8 cellular contexts compared by ENCODE assay signal in the genomic region with DNA sequence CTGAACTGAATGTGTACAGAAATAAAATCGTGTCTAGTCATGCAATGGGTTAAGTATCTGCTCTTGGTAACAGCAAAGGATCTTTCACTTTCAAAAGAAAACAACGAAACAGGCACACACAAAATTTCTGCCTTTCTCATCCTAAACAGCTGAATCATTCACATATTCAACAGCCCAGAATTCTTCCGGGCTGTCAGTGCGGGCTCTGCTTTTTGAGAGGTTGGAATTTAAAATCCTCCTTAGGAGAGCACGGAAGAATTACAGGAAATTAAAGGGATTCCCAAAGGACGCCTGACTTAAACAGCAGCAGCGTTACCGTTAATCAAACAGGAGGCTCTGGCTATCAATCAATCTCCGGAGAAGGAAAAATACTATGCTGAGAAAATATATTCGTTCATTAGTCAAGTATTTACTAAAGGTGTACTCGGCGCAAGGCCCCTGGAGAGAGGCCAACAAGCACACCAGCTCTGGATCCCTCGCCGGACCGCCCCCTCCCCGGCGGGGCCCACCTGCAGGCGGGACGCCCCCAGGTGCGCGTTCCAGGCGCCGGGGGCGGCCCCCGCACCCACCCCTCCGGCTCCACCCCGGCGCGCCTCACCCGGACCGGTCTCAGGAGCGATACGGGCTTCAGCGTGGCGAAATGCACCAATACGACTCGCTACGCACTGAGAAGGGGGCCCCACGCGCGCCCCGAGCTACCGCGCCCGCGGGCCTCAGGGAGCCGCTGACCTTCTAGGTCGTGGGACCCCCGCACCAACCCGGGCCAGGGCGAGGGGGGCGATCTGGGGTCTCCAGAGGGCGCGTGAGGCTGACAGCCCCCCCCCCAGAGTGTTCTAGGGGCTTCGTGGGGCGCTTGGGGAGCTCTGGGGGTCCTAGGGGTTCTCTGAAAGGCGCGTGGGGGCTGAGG. TPM values are rescaled to one million over a fixed set of nuclear protein-coding genes. Genes with fewer than 3 reads are reported as not detected.
A peak's percentile ranks its signal among the peaks of the same experiment; 100 is the strongest.
DNase-seq lines count a peak whose midpoint lies in the region; ATAC-seq and TF ChIP-seq lines count a peak whose summit lies in the region.

No MANE protein-coding gene starts in this region.

- peak overlapping the region; percentile 63 for H3K9ac ChIP-seq in endodermal cell (ENCODE audit: extremely low read depth, low read length, poor library complexity, severe bottlenecking)

- H3K27ac Mint-ChIP-seq in CD8-positive, alpha-beta memory T cell = peak overlapping the region; percentile 84 to 96 (median 92)
- H3K27ac Mint-ChIP-seq in endodermal cell = peak overlapping the region; percentile 76

- H3K27me3 ChIP-seq in CD8-positive, alpha-beta memory T cell (ENCODE audit: insufficient read depth, low read length, poor library complexity, severe bottlenecking) = no peaks in the 10 kb centered on the region
- H3K27me3 ChIP-seq in endodermal cell (ENCODE audit: control insufficient read depth, insufficient read depth, low read length, poor library complexity, severe bottlenecking) = no peaks in the 10 kb centered on the region
- H3K27me3 ChIP-seq in mononuclear cell (ENCODE audit: insufficient read depth, low read length) = no peaks in the 10 kb centered on the region

- H3K27me3 Mint-ChIP-seq in CD8-positive, alpha-beta memory T cell = peaks cover 3 to 15% of the 10 kb centered on the region in 2 donors
- H3K27me3 Mint-ChIP-seq in endodermal cell (ENCODE audit: insufficient read depth) = no peaks in the 10 kb centered on the region

- H3K4me1 Mint-ChIP-seq in CD8-positive, alpha-beta memory T cell = peaks cover 48 to 56% (median 54%) of the 10 kb centered on the region in 3 donors
- H3K4me1 Mint-ChIP-seq in endodermal cell = peaks cover 23% of the 10 kb centered on the region

- POLR2A ChIA-PET in CD8-positive, alpha-beta memory T cell (lab: Charles Lee) = interaction anchor here (3.6 to 5.1 kb wide), 2 partner anchors 62 to 70 kb away, joined by 30 to 32 read pairs; a partner anchor contains a TSS

- H3K9me3 ChIP-seq in CD8-positive, alpha-beta memory T cell (ENCODE audit: low read length) = no peaks in the 10 kb centered on the region
- H3K9me3 ChIP-seq in endodermal cell (ENCODE audit: control insufficient read depth, low read length) (no peaks in the 10 kb centered on the region), mononuclear cell (ENCODE audit: low read depth, low read length) (no peaks in the 10 kb centered on the region)

- H3K36me3 Mint-ChIP-seq in CD8-positive, alpha-beta memory T cell = peaks cover 0 to 3% (median 0%) of the 10 kb centered on the region in 3 donors
- H3K36me3 Mint-ChIP-seq in endodermal cell (ENCODE audit: low read depth) = peaks cover 6% of the 10 kb centered on the region

- H3K27ac ChIP-seq in CD8-positive, alpha-beta memory T cell (ENCODE audit: low read depth, low read length) = peak overlapping the region; percentile 76
- H3K27ac ChIP-seq in endodermal cell (ENCODE audit: low read depth, low read length) = no peak overlapping the region

- peak; percentile 24 for ATAC-seq in GM21786 (IDR thresholded peaks at IDR 0.05; ENCODE audit: unreplicated experiment)

- 2 to 6% methylated on average over 17 to 58 of the region's 58 CpGs for WGBS in endodermal cell (ENCODE audit: insufficient coverage in 1 of 2, insufficient read length in 1 of 2), 2 experiments

- DNase-seq in CD8-positive, alpha-beta memory T cell = peak; percentile 24 to 68 (median 33)
- DNase-seq in NCI-H2171 treated with DMSO at 0.1 percent for 48 hours (lab: John Stamatoyannopoulos, UW) (peak; percentile 25), endodermal cell (peak; percentile 49), epidermal melanocyte (ENCODE audit: insufficient read length, low spot score) (no peak)
- DNase-seq in activated CD8-positive, alpha-beta memory T cell treated with anti-CD3 and anti-CD28 coated beads for 4 hours (ENCODE audit: low read depth in 2 of 2) = peak; percentile 18 to 26
- DNase-seq in stimulated activated naive CD4-positive, alpha-beta T cell (lab: John Stamatoyannopoulos, UW) = peak in 5 of 6 experiments; percentile 21 to 40 (median 30)

- H3K4me1 ChIP-seq in CD8-positive, alpha-beta memory T cell (ENCODE audit: insufficient read depth, low read length) = peaks cover 18% of the 10 kb centered on the region
- H3K4me1 ChIP-seq in endodermal cell (ENCODE audit: control insufficient read depth, insufficient read depth, low read length) (peaks cover 3% of the 10 kb centered on the region), mononuclear cell (ENCODE audit: insufficient read depth, low read length) (peaks cover 23% of the 10 kb centered on the region)

- H3K9me3 Mint-ChIP-seq in CD8-positive, alpha-beta memory T cell = no peaks in the 10 kb centered on the region
- H3K9me3 Mint-ChIP-seq in endodermal cell = peaks cover under 1% of the 10 kb centered on the region

- no peaks in the 10 kb centered on the region for H3K36me3 ChIP-seq in CD8-positive, alpha-beta memory T cell (ENCODE audit: insufficient read depth, low read length)
- H3K36me3 ChIP-seq in endodermal cell (ENCODE audit: control insufficient read depth, insufficient read depth, low read length) = no peaks in the 10 kb centered on the region

- TF ChIP-seq CTCF in endodermal cell (conservative IDR thresholded peaks at IDR 0.05) = no peak

- H3K4me3 Mint-ChIP-seq in CD8-positive, alpha-beta memory T cell = peak overlapping the region; percentile 89 to 94 (median 90)
- H3K4me3 Mint-ChIP-seq in endodermal cell = peak overlapping the region; percentile 75

- CTCF ChIA-PET in CD8-positive, alpha-beta memory T cell (lab: Charles Lee) = interaction anchor here (1.2 to 4.5 kb wide), 4 partner anchors 22 to 70 kb away, joined by 3 to 42 read pairs (median 8); a partner anchor contains a TSS

- peak overlapping the region; percentile 82 for H3K4me3 ChIP-seq in CD8-positive, alpha-beta memory T cell (ENCODE audit: low read length)
- peak overlapping the region; percentile 75 for H3K4me3 ChIP-seq in endodermal cell (ENCODE audit: low read length)
- peak overlapping the region; percentile 89 for H3K4me3 ChIP-seq in mononuclear cell (ENCODE audit: low read length)

RNA-seq across cellular contexts. Expression of a gene that starts 1.0 kb away (rescaled TPM):
- total RNA-seq in CD8-positive, alpha-beta memory T cell = 1 to 10 TPM; 7.4 to 7.6 TPM
- 5.2 TPM for polyA plus RNA-seq in CD8-positive, alpha-beta memory T cell
- total RNA-seq in endodermal cell (10 to 100 TPM; 15.7 to 16.5 TPM), mononuclear cell (11.8 TPM)
- polyA plus RNA-seq in endodermal cell (2013, experiment 1 of 2) = 16.4 TPM
- polyA plus RNA-seq in endodermal cell (2013, experiment 2 of 2) = 16.6 TPM

RNA-seq across cellular contexts. Expression of a gene that starts 19.2 kb away (rescaled TPM):
- not detected for total RNA-seq in CD8-positive, alpha-beta memory T cell
- polyA plus RNA-seq in CD8-positive, alpha-beta memory T cell = not detected
- not detected for total RNA-seq in endodermal cell
- not detected for polyA plus RNA-seq in endodermal cell (2013, experiment 1 of 2)
- polyA plus RNA-seq in endodermal cell (2013, experiment 2 of 2) = not detected
- not detected for total RNA-seq in mononuclear cell

RNA-seq across cellular contexts. Expression of a gene that starts 32.4 kb away (rescaled TPM):
- total RNA-seq in CD8-positive, alpha-beta memory T cell = not detected
- not detected for polyA plus RNA-seq in CD8-positive, alpha-beta memory T cell
- total RNA-seq in endodermal cell (under 1 TPM in 1 of 2 donors, not detected in 1; 0.69 TPM), mononuclear cell (not detected)
- polyA plus RNA-seq in endodermal cell (2013, experiment 1 of 2) = not detected
- not detected for polyA plus RNA-seq in endodermal cell (2013, experiment 2 of 2)

RNA-seq across cellular contexts. Expression of a gene that starts 58.3 kb away (rescaled TPM):
- total RNA-seq in CD8-positive, alpha-beta memory T cell = 10 to 100 TPM; 11.9 to 12.5 TPM
- polyA plus RNA-seq in CD8-positive, alpha-beta memory T cell = 3.8 TPM
- total RNA-seq in endodermal cell = 10 to 100 TPM; 12.2 to 15.5 TPM
- polyA plus RNA-seq in endodermal cell (2013, experiment 1 of 2) = 13.5 TPM
- 10.4 TPM for polyA plus RNA-seq in endodermal cell (2013, experiment 2 of 2)
- 61.0 TPM for total RNA-seq in mononuclear cell
